Comparison of ENCODE assay signal across 12 cellular contexts in genomic region chr6:18343741-18344140, GRCh38. TPM values are rescaled to one million over a fixed set of nuclear protein-coding genes. Genes with fewer than 3 reads are reported as not detected.
A peak's percentile ranks its signal among the peaks of the same experiment; 100 is the strongest.
DNase-seq lines count a peak whose midpoint lies in the region; ATAC-seq and TF ChIP-seq lines count a peak whose summit lies in the region.
"Had no signal": no experiment of that assay in that cellular context is flagged by ENCODE, and none has a peak within 500 bp of the region (broad histone marks: within the 10 kb centered on the region; RNA-seq: fewer than 3 reads in every experiment).

No MANE protein-coding gene starts in this region.

- in situ Hi-C loops in astrocyte of the cerebellum (cut with HindIII; ENCODE audit: low sequenced_read_pairs) (no loop called here), GM13976 (cut with MboI; ENCODE audit: low sequenced_read_pairs, unreplicated experiment) (no loop called here)

- peak; percentile 50 for DNase-seq in HPDE6-E6E7 (ENCODE audit: extremely low spot score)
- DNase-seq in astrocyte of the cerebellum (ENCODE audit: low read depth), result peak; percentile 47
- peak; percentile 24 to 95 for DNase-seq in lung microvascular endothelial cell (ENCODE audit: low read depth in 2 of 2)
- DNase-seq in HuH-7.5 (ENCODE audit: low spot score), result no peak
- DNase-seq in GM13976 (ENCODE audit: low spot score), result no peak
- DNase-seq: activated naive CD4-positive, alpha-beta T cell treated with anti-CD3 and anti-CD28 coated beads, Interleukin-2, amount 10 ng/mL, durations not matched to agents 7 days and 5 days; effector CD8-positive, alpha-beta T cell; NCI-H146 had no signal

- no peak overlapping the region for H3K4me3 ChIP-seq in astrocyte of the cerebellum (ENCODE audit: low read depth, low read length)
- H3K4me3 ChIP-seq: neural progenitor cell had no signal

- ATAC-seq in GM19023 (IDR thresholded peaks at IDR 0.05; ENCODE audit: unreplicated experiment) (no peak), GM21528 (IDR thresholded peaks at IDR 0.05; ENCODE audit: low FRiP score, unreplicated experiment) (no peak)

- peak overlapping the region; percentile 9; the same call in 1 of the 2 replicates for H3K27ac ChIP-seq in C4-2B
- H3K27ac ChIP-seq: neural progenitor cell had no signal

- no peak for TF ChIP-seq CTCF in C4-2B (conservative IDR thresholded peaks at IDR 0.05)
- TF ChIP-seq CTCF in astrocyte of the cerebellum (IDR thresholded peaks at IDR 0.05; ENCODE audit: low read depth, low read length, missing control alignments), result no peak
- TF ChIP-seq CTCF in GM13976 (IDR thresholded peaks at IDR 0.05; ENCODE audit: borderline replicate concordance, control extremely low read depth, extremely low read depth, insufficient read depth, missing control alignments), result no peak

RNA-seq across cellular contexts. Expression of gene RNF144B, which starts 43.4 kb away (rescaled TPM):
- 10.3 and 32.0 TPM in 2 replicates for total RNA-seq in lung microvascular endothelial cell

Comparison
In these comparisons a context has a peak if more than half of its experiments do, and no peak if none do; other contexts are left out.
1. DNase-seq: peak in HPDE6-E6E7 (single experiment), astrocyte of the cerebellum (single experiment) and lung microvascular endothelial cell (2 of 2); none in HuH-7.5 (single experiment) and GM13976 (single experiment).